10 cellular contexts compared by ENCODE assay signal in genomic region chr3:67819447-67819846, GRCh38.
DNase-seq lines count a peak whose midpoint lies in the region; ATAC-seq, FAIRE-seq and TF ChIP-seq lines count a peak whose summit lies in the region.
"Had no signal": no experiment of that assay in that cellular context is flagged by ENCODE, and none has a peak within 500 bp of the region (broad histone marks: within the 10 kb centered on the region; RNA-seq: fewer than 3 reads in every experiment).

No MANE protein-coding gene starts in this region.

- CTCF ChIA-PET in A549 (lab: Yijun Ruan, JAX) = no interaction called here
- CTCF ChIA-PET in Panc1 (lab: Charles Lee) = no interaction called here

- no peak for TF ChIP-seq EP300 in A549 (IDR thresholded peaks at IDR 0.05)

- no peaks in the 10 kb centered on the region for H3K4me1 ChIP-seq in A549
- H3K4me1 ChIP-seq in Panc1 (ENCODE audit: control insufficient read depth, insufficient read depth, low read length) = no peaks in the 10 kb centered on the region
- no peaks in the 10 kb centered on the region for H3K4me1 ChIP-seq in gastrocnemius medialis

- H3K27ac ChIP-seq in A549 (no peak overlapping the region), Panc1 (ENCODE audit: low read length) (no peak overlapping the region), gastrocnemius medialis (no peak overlapping the region)
- H3K27ac ChIP-seq: epithelial cell of prostate had no signal

- no peaks in the 10 kb centered on the region for H3K36me3 ChIP-seq in Panc1 (ENCODE audit: control insufficient read depth, insufficient read depth, low read length)
- H3K36me3 ChIP-seq in kidney epithelial cell (ENCODE audit: control insufficient read depth, insufficient read depth, low read length) = no peaks in the 10 kb centered on the region
- H3K36me3 ChIP-seq in gastrocnemius medialis = no peaks in the 10 kb centered on the region

- POLR2A ChIA-PET in A549 (lab: Yijun Ruan, JAX) = no interaction called here
- POLR2A ChIA-PET in Panc1 (lab: Charles Lee) = no interaction called here

- WGBS in A549 (ENCODE audit: missing lambda C conversion rate) = 10% methylated on average over 1 of the region's 1 CpG

- DNase-seq in A549 (ENCODE audit: low read depth in 1 of 2, low spot score in 1 of 2) (peak in 1 of 2 experiments; percentile 4), GM13976 (ENCODE audit: low spot score) (no peak), Panc1 (ENCODE audit: low read depth, low spot score) (no peak), kidney epithelial cell (ENCODE audit: low read depth) (no peak), NCI-H1048 (lab: John Stamatoyannopoulos, UW) (no peak), gastrocnemius medialis (no peak)
- DNase-seq: T-helper 17 cell had no signal

- H3K27me3 ChIP-seq in Panc1 (ENCODE audit: control insufficient read depth, insufficient read depth, low read length) (no peaks in the 10 kb centered on the region), kidney epithelial cell (ENCODE audit: control insufficient read depth, insufficient read depth, low read length) (no peaks in the 10 kb centered on the region), gastrocnemius medialis (no peaks in the 10 kb centered on the region)

- H3K9me3 ChIP-seq in A549 = no peaks in the 10 kb centered on the region
- H3K9me3 ChIP-seq in Panc1 (ENCODE audit: control insufficient read depth, insufficient read depth, low read depth, low read length) = no peaks in the 10 kb centered on the region
- H3K9me3 ChIP-seq in gastrocnemius medialis = no peaks in the 10 kb centered on the region

- H3K4me3 ChIP-seq in A549 (no peak overlapping the region), Panc1 (ENCODE audit: low read depth in 2 of 2, low read length in 2 of 2) (no peak overlapping the region), kidney epithelial cell (ENCODE audit: low read depth, low read length) (no peak overlapping the region), gastrocnemius medialis (no peak overlapping the region)

- in situ Hi-C loops in GM13976 (cut with MboI; ENCODE audit: low sequenced_read_pairs, unreplicated experiment) (no loop called here), Panc1 (cut with HindIII; ENCODE audit: low pct_unique_long_range_greater_than_20kb, low sequenced_read_pairs) (no loop called here), gastrocnemius medialis (cut with MboI; ENCODE audit: low sequenced_read_pairs in 4 of 4) (no loop called here)

- no peak overlapping the region for H3K4me2 ChIP-seq in A549

- intact Hi-C loops in Panc1 (cut with micrococcal nuclease; ENCODE audit: unreplicated experiment) (no loop called here), gastrocnemius medialis (cut with DNase I; ENCODE audit: low total_unique reads) (no loop called here)

- TF ChIP-seq POLR2A in A549 (IDR thresholded peaks at IDR 0.05; ENCODE audit: low read length) = no peak
- no peak for TF ChIP-seq POLR2A in gastrocnemius medialis (IDR thresholded peaks at IDR 0.05)

- peak; percentile 14 to 37; a peak in 1 of 5 replicates for TF ChIP-seq RAD21 in A549 (conservative IDR thresholded peaks at IDR 0.05 in 1 of 2, IDR thresholded peaks at IDR 0.05 in 1 of 2)

- TF ChIP-seq CTCF in A549 (IDR thresholded peaks at IDR 0.05) = 0 out of 3 replicates have a peak, but pooled peaks have one; percentile 14
- peak; percentile 30 for TF ChIP-seq CTCF in GM13976 (IDR thresholded peaks at IDR 0.05; ENCODE audit: borderline replicate concordance, control extremely low read depth, extremely low read depth, insufficient read depth, missing control alignments)
- TF ChIP-seq CTCF in Panc1 (IDR thresholded peaks at IDR 0.05) = peak; percentile 31; the same call in 1 of the 2 replicates
- TF ChIP-seq CTCF in kidney epithelial cell (IDR thresholded peaks at IDR 0.05; ENCODE audit: insufficient read depth, low read length, poor library complexity, severe bottlenecking) = peak; percentile 53
- TF ChIP-seq CTCF in gastrocnemius medialis (IDR thresholded peaks at IDR 0.05 in 4 of 5, conservative IDR thresholded peaks at IDR 0.05 in 1 of 5) = no peak

- no TSS peak for BruUV-seq in Panc1 (replicated peaks; lab: Mats Ljungman, UMichigan)

- ATAC-seq in A549 = peak in 1 of 2 experiments; percentile 66; a peak in 2 of 6 replicates
- ATAC-seq in Panc1 = no peak
- ATAC-seq in gastrocnemius medialis = no peak
- ATAC-seq in GM19324 (IDR thresholded peaks at IDR 0.05; ENCODE audit: low FRiP score, unreplicated experiment) = no peak
- ATAC-seq in GM21367 (IDR thresholded peaks at IDR 0.05; ENCODE audit: unreplicated experiment) = no peak
- ATAC-seq: T-helper 17 cell had no signal

- no peak for FAIRE-seq in A549 (lab: Jason Lieb, UNC)

TF ChIP-seq in A549, 52 proteins besides CTCF, POLR2A, EP300 and RAD21:
- no peak for TF ChIP-seq JUNB (IDR thresholded peaks at IDR 0.05)

Comparison
In these comparisons a context has a peak if more than half of its experiments do, and no peak if none do; other contexts are left out.
1. CTCF ChIP-seq: peak in A549 (single experiment), GM13976 (single experiment), Panc1 (single experiment) and kidney epithelial cell (single experiment); none in gastrocnemius medialis (0 of 5).